1 cellular context compared by ENCODE assay signal in the genomic region with DNA sequence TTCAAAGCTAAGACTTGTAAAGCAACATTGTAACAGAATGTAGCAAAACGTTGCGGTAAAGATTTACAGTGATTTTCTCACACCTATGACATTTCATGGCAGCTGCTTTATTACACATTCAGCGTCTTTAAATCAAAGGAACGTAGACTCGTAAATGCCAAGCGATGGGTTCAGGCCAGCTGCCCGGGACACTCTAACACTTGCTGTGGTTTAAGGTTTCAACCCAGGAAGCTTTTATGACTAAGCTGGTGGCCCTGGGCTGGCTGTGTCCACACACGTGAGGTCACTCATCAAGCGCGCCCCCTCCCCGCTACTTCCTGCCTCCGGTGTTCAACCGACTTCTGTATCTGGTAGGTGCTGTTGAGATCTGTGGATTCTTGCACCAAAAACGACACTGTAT.
A peak's percentile ranks its signal among the peaks of the same experiment; 100 is the strongest.
TF ChIP-seq lines count a peak whose summit lies in the region.

No MANE protein-coding gene starts in this region.

TF ChIP-seq in HEK293, 187 proteins besides CTCF, POLR2A, EP300 and RAD21 (continued from another document):
- TF ChIP-seq, protein P1, sequence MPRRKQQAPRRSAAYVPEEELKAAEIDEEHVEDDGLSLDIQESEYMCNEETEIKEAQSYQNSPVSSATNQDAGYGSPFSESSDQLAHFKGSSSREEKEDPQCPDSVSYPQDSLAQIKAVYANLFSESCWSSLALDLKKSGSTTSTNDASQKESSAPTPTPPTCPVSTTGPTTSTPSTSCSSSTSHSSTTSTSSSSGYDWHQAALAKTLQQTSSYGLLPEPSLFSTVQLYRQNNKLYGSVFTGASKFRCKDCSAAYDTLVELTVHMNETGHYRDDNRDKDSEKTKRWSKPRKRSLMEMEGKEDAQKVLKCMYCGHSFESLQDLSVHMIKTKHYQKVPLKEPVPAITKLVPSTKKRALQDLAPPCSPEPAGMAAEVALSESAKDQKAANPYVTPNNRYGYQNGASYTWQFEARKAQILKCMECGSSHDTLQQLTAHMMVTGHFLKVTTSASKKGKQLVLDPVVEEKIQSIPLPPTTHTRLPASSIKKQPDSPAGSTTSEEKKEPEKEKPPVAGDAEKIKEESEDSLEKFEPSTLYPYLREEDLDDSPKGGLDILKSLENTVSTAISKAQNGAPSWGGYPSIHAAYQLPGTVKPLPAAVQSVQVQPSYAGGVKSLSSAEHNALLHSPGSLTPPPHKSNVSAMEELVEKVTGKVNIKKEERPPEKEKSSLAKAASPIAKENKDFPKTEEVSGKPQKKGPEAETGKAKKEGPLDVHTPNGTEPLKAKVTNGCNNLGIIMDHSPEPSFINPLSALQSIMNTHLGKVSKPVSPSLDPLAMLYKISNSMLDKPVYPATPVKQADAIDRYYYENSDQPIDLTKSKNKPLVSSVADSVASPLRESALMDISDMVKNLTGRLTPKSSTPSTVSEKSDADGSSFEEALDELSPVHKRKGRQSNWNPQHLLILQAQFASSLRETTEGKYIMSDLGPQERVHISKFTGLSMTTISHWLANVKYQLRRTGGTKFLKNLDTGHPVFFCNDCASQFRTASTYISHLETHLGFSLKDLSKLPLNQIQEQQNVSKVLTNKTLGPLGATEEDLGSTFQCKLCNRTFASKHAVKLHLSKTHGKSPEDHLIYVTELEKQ (tag by site-specific recombination; IDR thresholded peaks at IDR 0.05; ENCODE audit: borderline replicate concordance), result peak; percentile 53; the same call in 1 of the 2 replicates
- TF ChIP-seq OVOL3 (tag by site-specific recombination; IDR thresholded peaks at IDR 0.05), result no peak
- no peak for TF ChIP-seq KLF16 (tag by site-specific recombination; IDR thresholded peaks at IDR 0.05)
- TF ChIP-seq FEZF1 (tag by site-specific recombination; IDR thresholded peaks at IDR 0.05), result peak; percentile 82
- peak; percentile 84 for TF ChIP-seq GLIS2 (tag by site-specific recombination; IDR thresholded peaks at IDR 0.05)
- TF ChIP-seq GLIS1 (tag by site-specific recombination; IDR thresholded peaks at IDR 0.05), result peak; percentile 91
- no peak for TF ChIP-seq ZNF660 (tag by site-specific recombination; IDR thresholded peaks at IDR 0.05)
- TF ChIP-seq ZFP37 (tag by site-specific recombination; IDR thresholded peaks at IDR 0.05), result no peak
- TF ChIP-seq ZNF324 (tag by site-specific recombination; IDR thresholded peaks at IDR 0.05), result no peak
- TF ChIP-seq ZNF175 (tag by site-specific recombination; IDR thresholded peaks at IDR 0.05), result no peak
- TF ChIP-seq, protein P2, sequence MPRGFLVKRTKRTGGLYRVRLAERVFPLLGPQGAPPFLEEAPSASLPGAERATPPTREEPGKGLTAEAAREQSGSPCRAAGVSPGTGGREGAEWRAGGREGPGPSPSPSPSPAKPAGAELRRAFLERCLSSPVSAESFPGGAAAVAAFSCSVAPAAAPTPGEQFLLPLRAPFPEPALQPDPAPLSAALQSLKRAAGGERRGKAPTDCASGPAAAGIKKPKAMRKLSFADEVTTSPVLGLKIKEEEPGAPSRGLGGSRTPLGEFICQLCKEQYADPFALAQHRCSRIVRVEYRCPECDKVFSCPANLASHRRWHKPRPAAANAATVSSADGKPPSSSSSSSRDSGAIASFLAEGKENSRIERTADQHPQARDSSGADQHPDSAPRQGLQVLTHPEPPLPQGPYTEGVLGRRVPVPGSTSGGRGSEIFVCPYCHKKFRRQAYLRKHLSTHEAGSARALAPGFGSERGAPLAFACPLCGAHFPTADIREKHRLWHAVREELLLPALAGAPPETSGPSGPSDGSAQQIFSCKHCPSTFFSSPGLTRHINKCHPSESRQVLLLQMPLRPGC (tag by site-specific recombination; IDR thresholded peaks at IDR 0.05), result 0 out of 2 replicates have a peak, but pooled peaks have one; percentile 51
- TF ChIP-seq TCF7L2 (IDR thresholded peaks at IDR 0.05; ENCODE audit: borderline replicate concordance, low read depth, low read length), result 0 out of 2 replicates have a peak, but pooled peaks have one; percentile 12
- TF ChIP-seq HOXD13 (CRISPR knock-in tag; IDR thresholded peaks at IDR 0.05; ENCODE audit: borderline replicate concordance), result peak; percentile 91; the same call in 1 of the 2 replicates
- no peak for TF ChIP-seq ZNF658 (tag by site-specific recombination; IDR thresholded peaks at IDR 0.05)
- TF ChIP-seq ZNF76 (tag by site-specific recombination; IDR thresholded peaks at IDR 0.05; ENCODE audit: borderline replicate concordance, low read depth), result no peak
- TF ChIP-seq ZNF10 (tag by site-specific recombination; IDR thresholded peaks at IDR 0.05), result no peak
- TF ChIP-seq ZNF549 (tag by site-specific recombination; IDR thresholded peaks at IDR 0.05), result no peak
- no peak for TF ChIP-seq ZNF416 (tag by site-specific recombination; IDR thresholded peaks at IDR 0.05)
- TF ChIP-seq ZNF140 (tag by site-specific recombination; IDR thresholded peaks at IDR 0.05), result no peak
- no peak for TF ChIP-seq ZFP41 (tag by site-specific recombination; IDR thresholded peaks at IDR 0.05; ENCODE audit: borderline replicate concordance)
- TF ChIP-seq ZNF624 (tag by site-specific recombination; IDR thresholded peaks at IDR 0.05), result no peak
- no peak for TF ChIP-seq ZNF747 (tag by site-specific recombination; IDR thresholded peaks at IDR 0.05)
- no peak for TF ChIP-seq BCL11A (tag by site-specific recombination; IDR thresholded peaks at IDR 0.05; ENCODE audit: low read depth)
- TF ChIP-seq, protein P3, sequence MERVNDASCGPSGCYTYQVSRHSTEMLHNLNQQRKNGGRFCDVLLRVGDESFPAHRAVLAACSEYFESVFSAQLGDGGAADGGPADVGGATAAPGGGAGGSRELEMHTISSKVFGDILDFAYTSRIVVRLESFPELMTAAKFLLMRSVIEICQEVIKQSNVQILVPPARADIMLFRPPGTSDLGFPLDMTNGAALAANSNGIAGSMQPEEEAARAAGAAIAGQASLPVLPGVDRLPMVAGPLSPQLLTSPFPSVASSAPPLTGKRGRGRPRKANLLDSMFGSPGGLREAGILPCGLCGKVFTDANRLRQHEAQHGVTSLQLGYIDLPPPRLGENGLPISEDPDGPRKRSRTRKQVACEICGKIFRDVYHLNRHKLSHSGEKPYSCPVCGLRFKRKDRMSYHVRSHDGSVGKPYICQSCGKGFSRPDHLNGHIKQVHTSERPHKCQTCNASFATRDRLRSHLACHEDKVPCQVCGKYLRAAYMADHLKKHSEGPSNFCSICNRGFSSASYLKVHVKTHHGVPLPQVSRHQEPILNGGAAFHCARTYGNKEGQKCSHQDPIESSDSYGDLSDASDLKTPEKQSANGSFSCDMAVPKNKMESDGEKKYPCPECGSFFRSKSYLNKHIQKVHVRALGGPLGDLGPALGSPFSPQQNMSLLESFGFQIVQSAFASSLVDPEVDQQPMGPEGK (tag by site-specific recombination; IDR thresholded peaks at IDR 0.05), result peak; percentile 55
- TF ChIP-seq, protein P4, sequence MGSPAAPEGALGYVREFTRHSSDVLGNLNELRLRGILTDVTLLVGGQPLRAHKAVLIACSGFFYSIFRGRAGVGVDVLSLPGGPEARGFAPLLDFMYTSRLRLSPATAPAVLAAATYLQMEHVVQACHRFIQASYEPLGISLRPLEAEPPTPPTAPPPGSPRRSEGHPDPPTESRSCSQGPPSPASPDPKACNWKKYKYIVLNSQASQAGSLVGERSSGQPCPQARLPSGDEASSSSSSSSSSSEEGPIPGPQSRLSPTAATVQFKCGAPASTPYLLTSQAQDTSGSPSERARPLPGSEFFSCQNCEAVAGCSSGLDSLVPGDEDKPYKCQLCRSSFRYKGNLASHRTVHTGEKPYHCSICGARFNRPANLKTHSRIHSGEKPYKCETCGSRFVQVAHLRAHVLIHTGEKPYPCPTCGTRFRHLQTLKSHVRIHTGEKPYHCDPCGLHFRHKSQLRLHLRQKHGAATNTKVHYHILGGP (tag by site-specific recombination; IDR thresholded peaks at IDR 0.05), result no peak
